In the genomic region with DNA sequence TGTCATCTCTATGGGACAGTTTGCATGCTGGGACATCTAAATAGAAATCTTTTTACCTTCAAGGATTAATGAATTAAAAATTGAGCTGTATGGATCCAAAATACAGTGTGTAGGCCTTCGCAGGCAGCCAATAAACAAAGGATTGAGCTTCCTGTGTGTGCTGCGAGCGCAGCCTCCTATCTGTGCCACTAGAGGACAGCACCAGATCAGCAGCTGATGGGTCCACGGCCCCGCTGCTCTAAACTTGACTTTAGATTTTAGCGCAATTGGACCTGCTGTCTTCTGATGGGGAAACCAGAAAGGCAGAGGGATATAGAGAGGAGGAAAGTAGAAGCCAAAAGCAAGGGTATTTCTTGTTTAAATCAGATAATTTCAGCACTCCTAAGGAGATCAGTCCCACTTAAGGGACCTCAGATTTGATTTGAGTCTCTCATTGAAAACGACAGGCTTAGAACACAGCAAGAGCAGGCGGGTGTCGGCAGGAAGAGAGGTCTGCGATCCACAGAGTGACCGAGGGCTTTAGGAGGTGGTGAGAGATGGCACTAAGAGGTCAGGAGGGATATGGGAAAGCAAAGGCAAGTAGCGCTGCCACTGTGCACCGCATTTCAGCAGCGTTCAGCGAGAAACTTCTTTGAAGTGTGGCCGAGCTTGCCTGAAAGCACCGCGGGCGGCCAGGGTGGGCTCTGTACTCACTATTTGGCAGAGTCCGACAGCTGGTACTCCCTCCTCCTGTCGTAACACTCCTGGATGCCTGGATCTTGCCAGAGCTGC, we compare ENCODE assay signal across 8 cellular contexts.
A peak's percentile ranks its signal among the peaks of the same experiment; 100 is the strongest.
DNase-seq lines count a peak whose midpoint lies in the region; ATAC-seq, FAIRE-seq and TF ChIP-seq lines count a peak whose summit lies in the region.

No MANE protein-coding gene starts in this region.

- dilution Hi-C loops in endothelial cell of umbilical vein (cut with MboI; ENCODE audit: extremely low pct_ligation_motif_present, low sequenced_read_pairs) = no loop called here

- POLR2A ChIA-PET in endothelial cell of umbilical vein (lab: Charles Lee) = no interaction called here

- CTCF ChIA-PET in endothelial cell of umbilical vein (lab: Charles Lee) = interaction anchor here (0.6 to 5.1 kb wide), 57 partner anchors 9 to 777 kb away, joined by 3 to 108 read pairs (median 4); a partner anchor contains a TSS

- H4K20me1 ChIP-seq in endothelial cell of umbilical vein (replicated peaks; ENCODE audit: control insufficient read depth, extremely low read depth, insufficient read depth, low read length) = no peaks in the 10 kb centered on the region

- BruUV-seq in endothelial cell of umbilical vein (replicated peaks; lab: Mats Ljungman, UMichigan) = no TSS peak

- no peak overlapping the region for H3K9ac ChIP-seq in endothelial cell of umbilical vein (replicated peaks; ENCODE audit: extremely low read depth, insufficient read depth, low read length)

- TF ChIP-seq CTCF in GM13976 (IDR thresholded peaks at IDR 0.05; ENCODE audit: borderline replicate concordance, control extremely low read depth, extremely low read depth, insufficient read depth, missing control alignments) (peak; percentile 74), endothelial cell of umbilical vein (IDR thresholded peaks at IDR 0.05; ENCODE audit: extremely low read depth in 1 of 2, insufficient read depth in 1 of 2, low read depth in 1 of 2, low read length in 2 of 2) (peak; percentile 96), mucosa of descending colon (IDR thresholded peaks at IDR 0.05) (peak; percentile 86)

- H3K36me3 ChIP-seq in endothelial cell of umbilical vein (ENCODE audit: control insufficient read depth in 2 of 2, extremely low read depth in 1 of 2, insufficient read depth in 2 of 2, low read length in 2 of 2) = no peaks in the 10 kb centered on the region
- H3K36me3 ChIP-seq in mucosa of descending colon (ENCODE audit: low read depth) = no peaks in the 10 kb centered on the region

- no peak overlapping the region for H3K4me3 ChIP-seq in endothelial cell of umbilical vein (replicated peaks in 1 of 3; ENCODE audit: insufficient read depth in 1 of 3, low read depth in 1 of 3, low read length in 3 of 3)
- H3K4me3 ChIP-seq in mucosa of descending colon = no peak overlapping the region

- ATAC-seq in HG02884 (IDR thresholded peaks at IDR 0.05; ENCODE audit: unreplicated experiment) (peak; percentile 87), mucosa of descending colon (peak; percentile 91)
- ATAC-seq in stimulated activated naive CD8-positive, alpha-beta T cell treated with anti-CD3 and anti-CD28 coated beads, Interleukin-15, Interleukin-2, amounts not matched to agents 100 U/mL and 50 U/mL, for 24 hours = peak; percentile 89

- DNase-seq in AG08395 (ENCODE audit: low spot score) (peak; percentile 85), GM13976 (ENCODE audit: low spot score) (peak; percentile 79), NCI-H2171 treated with DMSO at 0.1 percent for 48 hours (lab: John Stamatoyannopoulos, UW) (peak; percentile 74), endothelial cell of umbilical vein (ENCODE audit: low read depth, low spot score) (peak; percentile 68), mucosa of descending colon (peak in 2 of 3 donors; percentile 62 to 75)
- DNase-seq in activated CD4-positive, alpha-beta T cell treated with anti-CD3 and anti-CD28 coated beads, Interleukin-2, amount 50 U/mL, for 4 hours = peak; percentile 27 to 33
- DNase-seq in stimulated activated naive CD8-positive, alpha-beta T cell treated with anti-CD3 and anti-CD28 coated beads, Interleukin-15, Interleukin-2, amounts not matched to agents 100 U/mL and 50 U/mL, for 24 hours = peak; percentile 38

- H3K27me3 ChIP-seq in endothelial cell of umbilical vein (ENCODE audit: control insufficient read depth in 2 of 2, insufficient read depth in 2 of 2, low read length in 2 of 2) = no peaks in the 10 kb centered on the region

- peaks cover 16% of the 10 kb centered on the region for H3K4me1 ChIP-seq in endothelial cell of umbilical vein (ENCODE audit: control insufficient read depth, extremely low read depth, insufficient read depth, low read length)
- no peaks in the 10 kb centered on the region for H3K4me1 ChIP-seq in mucosa of descending colon (ENCODE audit: low read depth)

- no peak overlapping the region for H3K27ac ChIP-seq in endothelial cell of umbilical vein (ENCODE audit: insufficient read depth, low read depth, low read length)

- no peak overlapping the region for H3K4me2 ChIP-seq in endothelial cell of umbilical vein (ENCODE audit: insufficient read depth, low read length)

- H2AFZ ChIP-seq in endothelial cell of umbilical vein (ENCODE audit: low read depth, low read length) = peak overlapping the region; percentile 28

- peak; percentile 71 for FAIRE-seq in endothelial cell of umbilical vein (lab: Jason Lieb, UNC)

- no peaks in the 10 kb centered on the region for H3K9me1 ChIP-seq in endothelial cell of umbilical vein (replicated peaks; ENCODE audit: control insufficient read depth, extremely low read depth, insufficient read depth, low read length)

- in situ Hi-C loops in GM13976 (cut with MboI; ENCODE audit: low sequenced_read_pairs, unreplicated experiment) = no loop called here

- TF ChIP-seq POLR2A in endothelial cell of umbilical vein (IDR thresholded peaks at IDR 0.05; ENCODE audit: low read depth, low read length) = no peak

- H3K9me3 ChIP-seq in endothelial cell of umbilical vein (replicated peaks; ENCODE audit: control insufficient read depth, insufficient read depth, low read length) (no peaks in the 10 kb centered on the region), mucosa of descending colon (no peaks in the 10 kb centered on the region)

- intact Hi-C loops in endothelial cell of umbilical vein (cut with micrococcal nuclease) (loop anchor here (1.0 to 10.0 kb wide), 3 partner anchors 23 to 411 kb away; no protein-coding TSS in a partner anchor), mucosa of descending colon (cut with DNase I, micrococcal nuclease) (no loop called here)

- H3K79me2 ChIP-seq in endothelial cell of umbilical vein (ENCODE audit: control insufficient read depth, insufficient read depth, low read length) = no peaks in the 10 kb centered on the region

TF ChIP-seq in endothelial cell of umbilical vein, 7 proteins besides CTCF, POLR2A, EP300 and RAD21:
- TF ChIP-seq POLR2AphosphoS5 (IDR thresholded peaks at IDR 0.05; ENCODE audit: insufficient read depth, low read depth, low read length) (no peak), GATA2 (IDR thresholded peaks at IDR 0.05; ENCODE audit: insufficient read depth, insufficient read length, low read depth, low read length) (no peak), MYC (IDR thresholded peaks at IDR 0.05; ENCODE audit: low read depth, low read length) (no peak), FOS (IDR thresholded peaks at IDR 0.05; ENCODE audit: borderline replicate concordance, insufficient read depth, low read length) (no peak), JUN (IDR thresholded peaks at IDR 0.05; ENCODE audit: borderline replicate concordance, insufficient read depth, insufficient read length, low read depth) (no peak), EZH2 (IDR thresholded peaks at IDR 0.05; ENCODE audit: borderline replicate concordance, low read depth, low read length, severe bottlenecking) (no peak)
- TF ChIP-seq, protein P1, sequence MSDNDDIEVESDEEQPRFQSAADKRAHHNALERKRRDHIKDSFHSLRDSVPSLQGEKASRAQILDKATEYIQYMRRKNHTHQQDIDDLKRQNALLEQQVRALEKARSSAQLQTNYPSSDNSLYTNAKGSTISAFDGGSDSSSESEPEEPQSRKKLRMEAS (IDR thresholded peaks at IDR 0.05; ENCODE audit: insufficient read depth, insufficient read length) = no peak
TF ChIP-seq in endothelial cell of umbilical vein: peak in this region for 0.

Comparison
In these comparisons a context has a peak if more than half of its experiments do, and no peak if none do; other contexts are left out.
1. DNase-seq: peak in every context shown above with its lines; median percentile 85 in AG08395; 79 in GM13976; 74 in NCI-H2171 treated with DMSO at 0.1 percent for 48 hours; 68 in mucosa of descending colon; 68 in endothelial cell of umbilical vein; 38 in stimulated activated naive CD8-positive, alpha-beta T cell treated with anti-CD3 and anti-CD28 coated beads, Interleukin-15, Interleukin-2, amounts not matched to agents 100 U/mL and 50 U/mL, for 24 hours; 30 in activated CD4-positive, alpha-beta T cell treated with anti-CD3 and anti-CD28 coated beads, Interleukin-2, amount 50 U/mL, for 4 hours.